10 cellular contexts compared by ENCODE assay signal in genomic region chr7:18796216-18796615, GRCh38.
"Had no signal": no experiment of that assay in that cellular context is flagged by ENCODE, and none has a peak within 500 bp of the region (broad histone marks: within the 10 kb centered on the region; RNA-seq: fewer than 3 reads in every experiment).

No MANE protein-coding gene starts in this region.

- H3K36me3 ChIP-seq: HAP-1 had no signal

- DNase-seq: GM23248, GOT3, H7, HFFc6, Karpas-422, KBM-7 had no signal

- H3K9me3 ChIP-seq: HAP-1 had no signal

- H3K4me3 ChIP-seq: GM23248, HAP-1 had no signal

- H3K9ac ChIP-seq: GM23248, KMS-11 had no signal

- H3K27ac ChIP-seq: GM23248, KMS-11 had no signal

- ATAC-seq: HCT116, HepG2 had no signal
